In genomic region chr1:35001743-35002142, GRCh38 we compare ENCODE assay signal across 1 cellular context.
TF ChIP-seq lines count a peak whose summit lies in the region.

No MANE protein-coding gene starts in this region.

TF ChIP-seq in IMR-90, 13 proteins besides CTCF, POLR2A, EP300 and RAD21:
- TF ChIP-seq MAFK (IDR thresholded peaks at IDR 0.05; ENCODE audit: low read depth, low read length) = no peak
- no peak for TF ChIP-seq MXI1 (IDR thresholded peaks at IDR 0.05; ENCODE audit: borderline replicate concordance, low read depth, low read length)
